Comparison of ENCODE assay signal across 10 cellular contexts in genomic region chr6:33319939-33320314, GRCh38. TPM values are rescaled to one million over a fixed set of nuclear protein-coding genes. Genes with fewer than 3 reads are reported as not detected.
DNase-seq lines count a peak whose midpoint lies in the region; ATAC-seq and TF ChIP-seq lines count a peak whose summit lies in the region.
"Had no signal": no experiment of that assay in that cellular context is flagged by ENCODE, and none has a peak within 500 bp of the region (broad histone marks: within the 10 kb centered on the region; RNA-seq: fewer than 3 reads in every experiment).

No MANE protein-coding gene starts in this region.

- no peak for TF ChIP-seq POLR2A in prostate gland (IDR thresholded peaks at IDR 0.05)

- intact Hi-C loops in prostate gland (cut with DNase I) = loop anchor here (5.0 kb wide), 1 partner anchor 92 kb away; the partner anchor contains the start of gene PHF1

- no peak overlapping the region for H3K9ac ChIP-seq in stomach smooth muscle (ENCODE audit: low read length in 2 of 2)

- peaks cover 59% of the 10 kb centered on the region for H3K4me1 ChIP-seq in stomach smooth muscle (ENCODE audit: control insufficient read depth, insufficient read depth, low read length)
- peaks cover 18% of the 10 kb centered on the region for H3K4me1 ChIP-seq in prostate gland (replicated peaks)

- H3K27ac ChIP-seq in stomach smooth muscle (ENCODE audit: low read length) = peak overlapping the region; percentile 41
- no peak overlapping the region for H3K27ac ChIP-seq in prostate gland

- H3K4me3 ChIP-seq in fibroblast of mammary gland (ENCODE audit: control insufficient read depth, low read depth, low read length) (peak overlapping the region; percentile 23), stomach smooth muscle (ENCODE audit: low read length in 2 of 2) (no peak overlapping the region), prostate gland (no peak overlapping the region)

- ATAC-seq in activated CD8-positive, alpha-beta memory T cell treated with anti-CD3 and anti-CD28 coated beads, Interleukin-2, amount 10 ng/mL, durations not matched to agents 7 days and 5 days = no peak
- ATAC-seq in HG03469 (IDR thresholded peaks at IDR 0.05; ENCODE audit: unreplicated experiment) = no peak
- ATAC-seq in GM18870 (IDR thresholded peaks at IDR 0.05; ENCODE audit: unreplicated experiment) = no peak

- no peak for DNase-seq in activated CD8-positive, alpha-beta memory T cell treated with anti-CD3 and anti-CD28 coated beads, Interleukin-2, amount 10 ng/mL, durations not matched to agents 7 days and 5 days
- no peak for DNase-seq in activated CD8-positive, alpha-beta memory T cell treated with anti-CD3 and anti-CD28 coated beads, Interleukin-2, amount 50 U/mL, for 4 hours
- no peak for DNase-seq in activated CD4-positive, alpha-beta memory T cell treated with anti-CD3 and anti-CD28 coated beads, Interleukin-2, amount 10 ng/mL, durations not matched to agents 7 days and 5 days
- DNase-seq in fibroblast of mammary gland (ENCODE audit: low read depth) (no peak), prostate gland (ENCODE audit: low spot score) (no peak)
- DNase-seq: central memory CD4-positive, alpha-beta T cell; substantia nigra had no signal

- H3K36me3 ChIP-seq in stomach smooth muscle (ENCODE audit: control insufficient read depth in 2 of 2, insufficient read depth in 2 of 2, low read length in 2 of 2) = peaks cover 21 to 25% of the 10 kb centered on the region in 2 donors
- peaks cover 3 to 5% of the 10 kb centered on the region in 2 donors for H3K36me3 ChIP-seq in prostate gland

- H3K27ac Mint-ChIP-seq in activated CD8-positive, alpha-beta memory T cell treated with anti-CD3 and anti-CD28 coated beads, Interleukin-2, amount 10 ng/mL, durations not matched to agents 7 days and 5 days = peak overlapping the region; percentile 33
- H3K27ac Mint-ChIP-seq in activated CD4-positive, alpha-beta memory T cell treated with anti-CD3 and anti-CD28 coated beads, Interleukin-2, amount 10 ng/mL, durations not matched to agents 7 days and 5 days = peak overlapping the region; percentile 57

- no peak overlapping the region for H3K4me3 Mint-ChIP-seq in activated CD8-positive, alpha-beta memory T cell treated with anti-CD3 and anti-CD28 coated beads, Interleukin-2, amount 10 ng/mL, durations not matched to agents 7 days and 5 days
- no peak overlapping the region for H3K4me3 Mint-ChIP-seq in activated CD4-positive, alpha-beta memory T cell treated with anti-CD3 and anti-CD28 coated beads, Interleukin-2, amount 10 ng/mL, durations not matched to agents 7 days and 5 days

- POLR2A ChIA-PET in activated CD4-positive, alpha-beta memory T cell treated with anti-CD3 and anti-CD28 coated beads, Interleukin-2, amount 10 ng/mL, durations not matched to agents 7 days and 5 days (lab: Charles Lee) = no interaction called here

- peaks cover 42% of the 10 kb centered on the region for H3K36me3 Mint-ChIP-seq in activated CD8-positive, alpha-beta memory T cell treated with anti-CD3 and anti-CD28 coated beads, Interleukin-2, amount 10 ng/mL, durations not matched to agents 7 days and 5 days
- peaks cover 60% of the 10 kb centered on the region for H3K36me3 Mint-ChIP-seq in activated CD4-positive, alpha-beta memory T cell treated with anti-CD3 and anti-CD28 coated beads, Interleukin-2, amount 10 ng/mL, durations not matched to agents 7 days and 5 days (ENCODE audit: low read depth)

- H3K9me3 Mint-ChIP-seq in activated CD8-positive, alpha-beta memory T cell treated with anti-CD3 and anti-CD28 coated beads, Interleukin-2, amount 10 ng/mL, durations not matched to agents 7 days and 5 days (ENCODE audit: low read depth) = no peaks in the 10 kb centered on the region
- no peaks in the 10 kb centered on the region for H3K9me3 Mint-ChIP-seq in activated CD4-positive, alpha-beta memory T cell treated with anti-CD3 and anti-CD28 coated beads, Interleukin-2, amount 10 ng/mL, durations not matched to agents 7 days and 5 days

- TF ChIP-seq CTCF in fibroblast of mammary gland (conservative IDR thresholded peaks at IDR 0.05; ENCODE audit: control insufficient read depth, insufficient read depth, low read depth, low read length) = no peak
- no peak for TF ChIP-seq CTCF in prostate gland (IDR thresholded peaks at IDR 0.05)

- CTCF ChIA-PET in activated CD8-positive, alpha-beta memory T cell treated with anti-CD3 and anti-CD28 coated beads, Interleukin-2, amount 10 ng/mL, durations not matched to agents 7 days and 5 days (lab: Charles Lee) = interaction anchor here (0.5 to 3.5 kb wide), 3 partner anchors 11 to 30 kb away, joined by 3 to 21 read pairs (median 3); partner anchors contain the start of gene PFDN6
- CTCF ChIA-PET in activated CD4-positive, alpha-beta memory T cell treated with anti-CD3 and anti-CD28 coated beads, Interleukin-2, amount 10 ng/mL, durations not matched to agents 7 days and 5 days (lab: Charles Lee) = no interaction called here

- no peaks in the 10 kb centered on the region for H3K27me3 Mint-ChIP-seq in activated CD8-positive, alpha-beta memory T cell treated with anti-CD3 and anti-CD28 coated beads, Interleukin-2, amount 10 ng/mL, durations not matched to agents 7 days and 5 days
- no peaks in the 10 kb centered on the region for H3K27me3 Mint-ChIP-seq in activated CD4-positive, alpha-beta memory T cell treated with anti-CD3 and anti-CD28 coated beads, Interleukin-2, amount 10 ng/mL, durations not matched to agents 7 days and 5 days

- H3K27me3 ChIP-seq in stomach smooth muscle (ENCODE audit: control insufficient read depth in 1 of 2, insufficient read depth in 2 of 2, low read length in 2 of 2) = no peaks in the 10 kb centered on the region
- no peaks in the 10 kb centered on the region for H3K27me3 ChIP-seq in prostate gland (replicated peaks; ENCODE audit: insufficient read depth)

- 94% methylated on average over 3 of the region's 3 CpGs for WGBS in prostate gland

- H3K9me3 ChIP-seq in stomach smooth muscle (ENCODE audit: control insufficient read depth in 2 of 2, low read length in 2 of 2) (no peaks in the 10 kb centered on the region), prostate gland (no peaks in the 10 kb centered on the region)

- peaks cover 77% of the 10 kb centered on the region for H3K4me1 Mint-ChIP-seq in activated CD8-positive, alpha-beta memory T cell treated with anti-CD3 and anti-CD28 coated beads, Interleukin-2, amount 10 ng/mL, durations not matched to agents 7 days and 5 days
- peaks cover 83% of the 10 kb centered on the region for H3K4me1 Mint-ChIP-seq in activated CD4-positive, alpha-beta memory T cell treated with anti-CD3 and anti-CD28 coated beads, Interleukin-2, amount 10 ng/mL, durations not matched to agents 7 days and 5 days

RNA-seq across cellular contexts. Expression of gene ZBTB22, which starts 2.4 kb away (rescaled TPM):
- total RNA-seq in activated CD8-positive, alpha-beta memory T cell treated with anti-CD3 and anti-CD28 coated beads, Interleukin-2, amount 10 ng/mL, durations not matched to agents 7 days and 5 days = 10 to 100 TPM; 10.6 to 11.8 TPM
- total RNA-seq in activated CD4-positive, alpha-beta memory T cell treated with anti-CD3 and anti-CD28 coated beads, Interleukin-2, amount 10 ng/mL, durations not matched to agents 7 days and 5 days = 10 to 100 TPM; 16.5 to 18.0 TPM
- total RNA-seq in prostate gland = 10 to 100 TPM; 25.1 to 27.5 TPM

RNA-seq across cellular contexts. Expression of gene DAXX, which starts 2.8 kb away (rescaled TPM):
- 100 to 1,000 TPM; 102 to 107 TPM for total RNA-seq in activated CD8-positive, alpha-beta memory T cell treated with anti-CD3 and anti-CD28 coated beads, Interleukin-2, amount 10 ng/mL, durations not matched to agents 7 days and 5 days
- total RNA-seq in activated CD4-positive, alpha-beta memory T cell treated with anti-CD3 and anti-CD28 coated beads, Interleukin-2, amount 10 ng/mL, durations not matched to agents 7 days and 5 days = 100 to 1,000 TPM in 1 of 2 experiments, 10 to 100 TPM in 1; 95.7 to 103 TPM
- 10 to 100 TPM; 52.8 to 75.1 TPM for total RNA-seq in prostate gland

RNA-seq across cellular contexts. Expression of gene TAPBP, which starts 6.0 kb away (rescaled TPM):
- total RNA-seq in activated CD8-positive, alpha-beta memory T cell treated with anti-CD3 and anti-CD28 coated beads, Interleukin-2, amount 10 ng/mL, durations not matched to agents 7 days and 5 days = 100 to 1,000 TPM; 207 to 235 TPM
- 100 to 1,000 TPM; 243 to 249 TPM for total RNA-seq in activated CD4-positive, alpha-beta memory T cell treated with anti-CD3 and anti-CD28 coated beads, Interleukin-2, amount 10 ng/mL, durations not matched to agents 7 days and 5 days
- 100 to 1,000 TPM; 190 to 192 TPM for total RNA-seq in prostate gland

RNA-seq across cellular contexts. Expression of gene RGL2, which starts 21.2 kb away (rescaled TPM):
- total RNA-seq in activated CD8-positive, alpha-beta memory T cell treated with anti-CD3 and anti-CD28 coated beads, Interleukin-2, amount 10 ng/mL, durations not matched to agents 7 days and 5 days = 10 to 100 TPM; 34.7 to 49.9 TPM
- total RNA-seq in activated CD4-positive, alpha-beta memory T cell treated with anti-CD3 and anti-CD28 coated beads, Interleukin-2, amount 10 ng/mL, durations not matched to agents 7 days and 5 days = 10 to 100 TPM; 44.3 to 45.1 TPM
- 100 to 1,000 TPM in 1 of 2 donors, 10 to 100 TPM in 1; 98.7 to 107 TPM for total RNA-seq in prostate gland

RNA-seq across cellular contexts. Expression of gene PFDN6, which starts 30.5 kb away (rescaled TPM):
- total RNA-seq in activated CD8-positive, alpha-beta memory T cell treated with anti-CD3 and anti-CD28 coated beads, Interleukin-2, amount 10 ng/mL, durations not matched to agents 7 days and 5 days = 10 to 100 TPM; 67.8 to 90.3 TPM
- 10 to 100 TPM; 63.5 to 65.0 TPM for total RNA-seq in activated CD4-positive, alpha-beta memory T cell treated with anti-CD3 and anti-CD28 coated beads, Interleukin-2, amount 10 ng/mL, durations not matched to agents 7 days and 5 days
- 10 to 100 TPM; 24.1 to 59.7 TPM for total RNA-seq in prostate gland
